ENCODE assay signal across 8 cellular contexts in the genomic region with DNA sequence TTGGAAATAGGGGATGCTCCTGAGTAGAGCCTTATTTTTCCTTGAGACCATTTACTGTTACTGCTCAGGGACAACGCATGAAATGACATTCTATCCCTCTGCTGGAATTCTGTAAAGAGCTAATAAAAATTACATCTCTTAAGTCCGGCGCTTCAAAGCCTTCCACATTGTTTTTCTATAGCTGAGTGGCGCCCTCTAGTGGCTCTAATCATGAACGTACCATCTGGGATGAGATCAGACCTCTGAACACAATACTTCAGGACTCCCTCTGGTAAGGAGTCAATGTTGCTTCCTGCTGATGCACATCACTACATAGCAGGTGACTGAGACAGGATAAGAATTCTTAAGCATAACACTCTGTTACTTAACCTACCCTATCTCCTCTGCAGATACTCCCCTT. TPM values are rescaled to one million over a fixed set of nuclear protein-coding genes. Genes with fewer than 3 reads are reported as not detected.
A peak's percentile ranks its signal among the peaks of the same experiment; 100 is the strongest.
DNase-seq lines count a peak whose midpoint lies in the region; ATAC-seq, FAIRE-seq and TF ChIP-seq lines count a peak whose summit lies in the region.

No MANE protein-coding gene starts in this region.

- 6 to 12% (median 11%) methylated on average over 5 of the region's 5 CpGs for WGBS in small intestine, 3 donors

- ATAC-seq in GM21360 (IDR thresholded peaks at IDR 0.05; ENCODE audit: unreplicated experiment), result peak; percentile 98

- TF ChIP-seq CTCF in HL-60 (IDR thresholded peaks at IDR 0.05; ENCODE audit: insufficient read depth, low read length) (peak; percentile 23), cardiac muscle cell (IDR thresholded peaks at IDR 0.05; ENCODE audit: low read depth, low read length) (peak; percentile 55)

- no peaks in the 10 kb centered on the region for H3K9me3 ChIP-seq in cardiac muscle cell (ENCODE audit: low read depth)
- H3K9me3 ChIP-seq in small intestine (ENCODE audit: control insufficient read depth, low read depth), result no peaks in the 10 kb centered on the region

- FAIRE-seq in small intestine (lab: Jason Lieb, UNC), result no peak

- H3K4me1 ChIP-seq in cardiac muscle cell (ENCODE audit: low read depth) (no peaks in the 10 kb centered on the region), small intestine (ENCODE audit: control insufficient read depth in 2 of 2, insufficient read depth in 1 of 2, low read depth in 1 of 2, low read length in 1 of 2) (no peaks in the 10 kb centered on the region)

- no peaks in the 10 kb centered on the region for H3K27me3 ChIP-seq in HL-60 (ENCODE audit: insufficient read depth, poor library complexity, severe bottlenecking)
- no peaks in the 10 kb centered on the region for H3K27me3 ChIP-seq in cardiac muscle cell
- H3K27me3 ChIP-seq in small intestine (ENCODE audit: control insufficient read depth in 2 of 2, insufficient read depth in 2 of 2, low read length in 2 of 2), result no peaks in the 10 kb centered on the region

- no peak overlapping the region for H3K4me3 ChIP-seq in HL-60 (replicated peaks; ENCODE audit: insufficient read depth, low read length)
- no peak overlapping the region for H3K4me3 ChIP-seq in cardiac muscle cell
- H3K4me3 ChIP-seq in small intestine (ENCODE audit: low read depth in 1 of 2, low read length in 2 of 2), result no peak overlapping the region

- H3K36me3 ChIP-seq in cardiac muscle cell (no peaks in the 10 kb centered on the region), small intestine (ENCODE audit: control insufficient read depth in 2 of 2, insufficient read depth in 2 of 2, low read length in 2 of 2) (no peaks in the 10 kb centered on the region)

- H3K27ac ChIP-seq in HL-60 (replicated peaks), result no peak overlapping the region
- no peak overlapping the region for H3K27ac ChIP-seq in cardiac muscle cell
- no peak overlapping the region for H3K27ac ChIP-seq in small intestine (ENCODE audit: low read depth in 1 of 2, low read length in 1 of 2)

- DNase-seq in DMS 273 treated with DMSO at 0.1 percent for 48 hours (lab: John Stamatoyannopoulos, UW), result peak; percentile 6
- DNase-seq in HL-60 (ENCODE audit: low read depth in 1 of 2, low spot score in 1 of 2), result peak in 1 of 2 experiments; percentile 57
- DNase-seq in RPMI8226, result peak; percentile 66
- DNase-seq in activated gamma-delta T cell treated with anti-CD3 and anti-CD28 coated beads, Interleukin-2, amount 50 U/mL, for 16 hours (ENCODE audit: low read depth), result peak; percentile 57
- DNase-seq in cardiac muscle cell (ENCODE audit: low read depth in 1 of 2, low spot score in 1 of 2), result peak; percentile 52 to 71
- peak; percentile 55 for DNase-seq in small intestine
- no peak for DNase-seq in middle frontal gyrus (ENCODE audit: extremely low spot score, low spot score)

RNA-seq across cellular contexts. Expression of a gene that starts 6.0 kb away (rescaled TPM):
- total RNA-seq in cardiac muscle cell, result 3.2 and 7.8 TPM in 2 replicates
- polyA plus RNA-seq in cardiac muscle cell (20.7 and 30.5 TPM in 2 replicates), small intestine (10 to 100 TPM; 10.8 to 32.0 (median 18.9) TPM)

RNA-seq across cellular contexts. Expression of a gene that starts 6.2 kb away (rescaled TPM):
- 98.1 and 120 TPM in 2 replicates for total RNA-seq in cardiac muscle cell
- polyA plus RNA-seq in cardiac muscle cell (181 and 222 TPM in 2 replicates), small intestine (10 to 100 TPM; 65.0 to 70.8 (median 69.6) TPM)
